Comparison of ENCODE assay signal across 9 cellular contexts in the genomic region with DNA sequence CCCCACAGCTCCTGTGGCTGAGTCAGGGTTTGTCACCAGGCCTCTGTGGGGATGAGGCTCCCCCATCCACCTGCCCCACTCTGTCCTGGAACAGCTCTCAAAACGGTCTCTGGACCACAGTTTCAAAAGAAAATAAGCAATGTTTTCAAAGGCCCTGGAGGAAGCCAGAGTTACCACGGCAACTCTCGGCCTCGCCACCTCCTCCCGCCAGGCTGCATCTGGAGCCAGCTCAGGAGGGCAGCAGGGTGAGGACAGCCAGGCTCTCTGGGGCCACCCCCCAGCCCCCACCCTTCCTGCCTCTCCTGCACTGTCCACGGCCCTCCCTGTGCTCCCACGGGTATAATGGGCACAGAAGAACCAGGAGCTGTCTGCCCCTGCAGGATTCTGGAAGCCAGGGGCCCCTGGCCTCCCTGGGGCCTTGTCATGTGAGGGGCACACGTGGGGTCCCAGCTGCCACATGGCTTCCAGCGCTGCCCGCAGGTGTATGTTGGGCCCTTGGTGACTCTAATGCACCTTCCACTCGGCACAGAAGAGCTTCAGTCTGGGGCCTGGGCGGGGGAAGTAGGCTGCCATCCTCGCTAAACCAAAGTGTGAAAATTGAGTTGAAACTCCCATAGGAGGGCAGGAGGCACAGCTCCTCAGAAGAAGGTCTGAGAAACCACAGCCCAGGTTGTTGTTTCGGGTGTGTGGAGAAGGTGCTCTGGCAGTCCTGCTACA. TPM values are rescaled to one million over a fixed set of nuclear protein-coding genes. Genes with fewer than 3 reads are reported as not detected.
DNase-seq lines count a peak whose midpoint lies in the region; ATAC-seq and TF ChIP-seq lines count a peak whose summit lies in the region.
"Had no signal": no experiment of that assay in that cellular context is flagged by ENCODE, and none has a peak within 500 bp of the region (broad histone marks: within the 10 kb centered on the region; RNA-seq: fewer than 3 reads in every experiment).

No MANE protein-coding gene starts in this region.

- H3K4me1 ChIP-seq in heart left ventricle (peaks cover 35 to 97% (median 86%) of the 10 kb centered on the region in 12 donors), muscle layer of colon (ENCODE audit: insufficient read depth, low read length) (peaks cover 94% of the 10 kb centered on the region)

- no peak for TF ChIP-seq POLR2A in heart left ventricle (IDR thresholded peaks at IDR 0.05)

- ATAC-seq in heart left ventricle = no peak
- ATAC-seq in HG03342 (IDR thresholded peaks at IDR 0.05; ENCODE audit: unreplicated experiment) = no peak

- intact Hi-C loops in heart left ventricle (cut with DNase I) = no loop called here
- intact Hi-C loops in cardiac septum (cut with DNase I) = no loop called here

- H3K27me3 ChIP-seq in heart left ventricle (no peaks in the 10 kb centered on the region), muscle layer of colon (ENCODE audit: control insufficient read depth in 1 of 2, insufficient read depth in 2 of 2, low read length in 2 of 2) (no peaks in the 10 kb centered on the region)

- 31 to 40% (median 36%) methylated on average over 11 to 14 of the region's 14 CpGs for WGBS in heart left ventricle, 4 donors

- H3K27ac ChIP-seq in heart left ventricle = peak overlapping the region; percentile 9 to 90 (median 68)
- peak overlapping the region; percentile 94 for H3K27ac ChIP-seq in caudate nucleus (ENCODE audit: low read depth, low read length)
- peak overlapping the region; percentile 97 for H3K27ac ChIP-seq in muscle layer of colon (ENCODE audit: low read depth, low read length)

- peaks cover 0 to 63% (median 27%) of the 10 kb centered on the region in 9 donors for H3K36me3 ChIP-seq in heart left ventricle
- peaks cover 8% of the 10 kb centered on the region for H3K36me3 ChIP-seq in muscle layer of colon (ENCODE audit: insufficient read depth, low read length)

- H3K9ac ChIP-seq in muscle layer of colon (ENCODE audit: low read length) = peak overlapping the region; percentile 6

- H3K4me3 ChIP-seq in heart left ventricle = peak overlapping the region in 2 of 12 donors; percentile 7 to 12
- H3K4me3 ChIP-seq in muscle layer of colon (ENCODE audit: low read depth in 1 of 2, low read length in 2 of 2) = peak overlapping the region in 1 of 2 donors; percentile 23

- no peaks in the 10 kb centered on the region for H3K9me3 ChIP-seq in heart left ventricle
- no peaks in the 10 kb centered on the region for H3K9me3 ChIP-seq in muscle layer of colon (ENCODE audit: low read length)

- TF ChIP-seq CTCF in heart left ventricle (IDR thresholded peaks at IDR 0.05) = no peak

- DNase-seq in heart left ventricle (no peak), cardiac septum (ENCODE audit: low spot score) (no peak), caudate nucleus (lab: John Stamatoyannopoulos, UW) (peak in 21 of 61 donors; percentile 23 to 69 (median 43)), inferior parietal cortex (ENCODE audit: extremely low spot score) (no peak), GM19240 (ENCODE audit: insufficient read length, low spot score) (no peak), NCI-H146 (lab: John Stamatoyannopoulos, UW) (no peak)
- DNase-seq: KG1 had no signal

RNA-seq across cellular contexts. Expression of gene CD81, which starts 10.3 kb away (rescaled TPM):
- total RNA-seq in heart left ventricle = 100 to 1,000 TPM; 277 to 994 (median 568) TPM
- 100 to 1,000 TPM; 442 to 518 TPM for polyA plus RNA-seq in heart left ventricle
- 663 TPM for total RNA-seq in cardiac septum

RNA-seq across cellular contexts. Expression of gene TSSC4, which starts 13.1 kb away (rescaled TPM):
- 10 to 100 TPM; 23.4 to 45.2 (median 37.2) TPM for total RNA-seq in heart left ventricle
- polyA plus RNA-seq in heart left ventricle = 10 to 100 TPM; 34.6 to 75.9 TPM
- 36.2 TPM for total RNA-seq in cardiac septum

RNA-seq across cellular contexts. Expression of gene TRPM5, which starts 56.9 kb away (rescaled TPM):
- not detected for total RNA-seq in heart left ventricle
- not detected for polyA plus RNA-seq in heart left ventricle
- not detected for total RNA-seq in cardiac septum

RNA-seq across cellular contexts. Expression of gene KCNQ1, which starts 57.4 kb away (rescaled TPM):
- total RNA-seq in heart left ventricle = 10 to 100 TPM; 18.6 to 42.4 (median 38.4) TPM
- polyA plus RNA-seq in heart left ventricle = 10 to 100 TPM; 24.7 to 31.4 TPM
- total RNA-seq in cardiac septum = 43.0 TPM
